Comparison of ENCODE assay signal across 17 cellular contexts in genomic region chr6:111278738-111279137, GRCh38.
DNase-seq lines count a peak whose midpoint lies in the region; ATAC-seq and TF ChIP-seq lines count a peak whose summit lies in the region.
"Had no signal": no experiment of that assay in that cellular context is flagged by ENCODE, and none has a peak within 500 bp of the region (broad histone marks: within the 10 kb centered on the region; RNA-seq: fewer than 3 reads in every experiment).

No MANE protein-coding gene starts in this region.

- DNase-seq in fibroblast of mammary gland (ENCODE audit: low read depth) (peak; percentile 30), left lobe of liver (ENCODE audit: low spot score) (peak; percentile 67), right lobe of liver (peak in 1 of 3 donors; percentile 61), renal cortical epithelial cell (ENCODE audit: low read depth) (peak; percentile 57), activated gamma-delta T cell treated with Interleukin-2 at 50 U/mL for 16 hours (no peak), MG63 (no peak), cerebellum (ENCODE audit: low spot score) (no peak), NOMO-1 treated with dmso at 0.1 percent for 144 hours (lab: John Stamatoyannopoulos, UW; ENCODE audit: unreplicated experiment) (no peak)
- DNase-seq: C1 segment of cervical spinal cord; CD4-positive, alpha-beta memory T cell; DMS 273 treated with DMSO at 0.1 percent for 48 hours; DMS79; EL; GDM1; GOT3; HFFc6 had no signal

- H3K4me1 ChIP-seq in right lobe of liver = peaks cover 0 to 39% (median 6%) of the 10 kb centered on the region in 4 donors
- H3K4me1 ChIP-seq: HAP-1 had no signal

- TF ChIP-seq CTCF in fibroblast of mammary gland (conservative IDR thresholded peaks at IDR 0.05; ENCODE audit: control insufficient read depth, insufficient read depth, low read depth, low read length) = no peak
- no peak for TF ChIP-seq CTCF in right lobe of liver (IDR thresholded peaks at IDR 0.05)

- ATAC-seq in left lobe of liver (peak; percentile 82), right lobe of liver (peak; percentile 82 to 90 (median 86))

- H3K9me3 ChIP-seq in right lobe of liver = no peaks in the 10 kb centered on the region
- peaks cover 3% of the 10 kb centered on the region; the same call in 1 of the 2 replicates for H3K9me3 ChIP-seq in MG63

- H3K27ac ChIP-seq in right lobe of liver = peak overlapping the region in 2 of 3 donors; percentile 5 to 20

- intact Hi-C loops in right lobe of liver (cut with DNase I) = no loop called here

- no peak for TF ChIP-seq POLR2A in right lobe of liver (IDR thresholded peaks at IDR 0.05)

- 30% methylated on average over 2 of the region's 2 CpGs for whole genome bisulfite sequencing in right lobe of liver (ENCODE audit: insufficient coverage, low coverage, low lambda C conversion rate, missing lambda C conversion rate)

- no peaks in the 10 kb centered on the region for H3K27me3 ChIP-seq in right lobe of liver
- H3K27me3 ChIP-seq in MG63 = no peaks in the 10 kb centered on the region

- peaks cover 0 to 4% (median 0%) of the 10 kb centered on the region in 4 donors for H3K36me3 ChIP-seq in right lobe of liver
- peaks cover 48% of the 10 kb centered on the region for H3K36me3 ChIP-seq in MG63

- no peak overlapping the region for H3K4me3 ChIP-seq in fibroblast of mammary gland (ENCODE audit: control insufficient read depth, low read depth, low read length)
- no peak overlapping the region for H3K4me3 ChIP-seq in right lobe of liver
- H3K4me3 ChIP-seq in MG63 = no peak overlapping the region
- H3K4me3 ChIP-seq: HAP-1 had no signal

Comparison
In these comparisons a context has a peak if more than half of its experiments do, and no peak if none do; other contexts are left out.
1. DNase-seq: peak in fibroblast of mammary gland (single experiment), left lobe of liver (single experiment) and renal cortical epithelial cell (single experiment); none in activated gamma-delta T cell treated with Interleukin-2 at 50 U/mL for 16 hours (single experiment), MG63 (single experiment), cerebellum (single experiment) and NOMO-1 treated with dmso at 0.1 percent for 144 hours (single experiment).